1 cellular context compared by ENCODE assay signal in the genomic region with DNA sequence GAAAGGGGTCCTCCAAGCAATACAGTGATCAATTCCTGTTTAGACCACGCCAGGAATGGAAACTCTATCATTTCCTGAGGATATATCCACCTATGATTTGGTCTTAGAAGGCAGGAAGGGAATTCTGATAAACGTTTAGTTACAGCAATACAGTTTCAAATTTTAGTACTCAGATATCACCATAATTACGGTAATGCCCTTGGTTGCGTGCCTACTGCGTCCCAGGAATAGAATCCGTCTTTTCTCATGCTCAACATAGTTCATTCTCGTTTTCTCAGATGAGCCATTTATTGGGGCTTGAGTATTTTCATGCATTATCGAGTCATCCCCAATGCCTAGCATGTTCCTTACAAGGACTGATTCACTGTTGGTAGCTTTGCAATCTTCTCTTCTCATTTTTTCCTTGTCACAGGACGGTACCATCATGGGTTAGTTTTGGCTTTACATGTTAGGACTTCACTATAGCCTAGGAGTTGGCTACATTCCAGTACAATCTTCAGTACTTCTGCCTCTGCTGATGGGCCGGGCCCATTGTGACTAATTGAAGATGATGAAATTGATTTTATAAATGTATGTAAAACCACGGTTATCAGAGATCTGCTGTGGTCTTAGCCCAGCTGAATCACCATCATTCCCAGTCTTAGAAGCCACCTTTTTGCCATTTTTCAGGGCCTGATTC.
TF ChIP-seq lines count a peak whose summit lies in the region.

No MANE protein-coding gene starts in this region.

TF ChIP-seq in HepG2, 621 proteins besides CTCF, POLR2A, EP300 and RAD21:
- TF ChIP-seq ARNT2 (CRISPR knock-in tag; IDR thresholded peaks at IDR 0.05; ENCODE audit: low read depth) (no peak), PHF20 (CRISPR knock-in tag; IDR thresholded peaks at IDR 0.05) (no peak), GZF1 (CRISPR knock-in tag; IDR thresholded peaks at IDR 0.05) (peak; percentile 98)
